In genomic region chr11:34620820-34621792, GRCh38 we compare ENCODE assay signal across 16 cellular contexts.
A peak's percentile ranks its signal among the peaks of the same experiment; 100 is the strongest.
DNase-seq lines count a peak whose midpoint lies in the region; ATAC-seq and TF ChIP-seq lines count a peak whose summit lies in the region.
"Had no signal": no experiment of that assay in that cellular context is flagged by ENCODE, and none has a peak within 500 bp of the region (broad histone marks: within the 10 kb centered on the region; RNA-seq: fewer than 3 reads in every experiment).

EHF (plus strand) TSS chr11:34621093; CDS start chr11:34642631, 21,538 bp downstream.

- peak within 1 kb of the TSS; percentile 99 for H3K27ac ChIP-seq in epithelial cell of prostate

- peak within 1 kb of the TSS; percentile 53 to 91 (median 76) for H3K27ac Mint-ChIP-seq in nephron
- H3K27ac Mint-ChIP-seq: activated CD8-positive, alpha-beta T cell treated with anti-CD3 and anti-CD28 coated beads for 36 hours; stimulated activated naive CD8-positive, alpha-beta T cell treated with anti-CD3 and anti-CD28 coated beads, Interleukin-15, amount 100 ng/mL, for 72 hours had no signal

- no peaks in the 10 kb centered on the region for H3K36me3 Mint-ChIP-seq in nephron (ENCODE audit: low read depth)

- no peaks in the 10 kb centered on the region for H3K4me1 Mint-ChIP-seq in nephron
- H3K4me1 Mint-ChIP-seq: stimulated activated naive CD8-positive, alpha-beta T cell treated with anti-CD3 and anti-CD28 coated beads, Interleukin-15, amount 100 ng/mL, for 72 hours had no signal

- no peak for TF ChIP-seq CTCF in nephron (IDR thresholded peaks at IDR 0.05; ENCODE audit: unreplicated experiment in 3 of 3)

- no peaks in the 10 kb centered on the region for H3K27me3 Mint-ChIP-seq in nephron (ENCODE audit: low read depth)

- DNase-seq in NCI-H510A treated with DMSO at 0.1 percent for 48 hours (lab: John Stamatoyannopoulos, UW) (peak; percentile 5), NCI-H510A (lab: John Stamatoyannopoulos, UW) (no peak), epithelial cell of prostate (ENCODE audit: low read depth, low spot score) (peak; percentile 95), 8988T (no peak), HUDEP-2 (lab: John Stamatoyannopoulos, UW; ENCODE audit: unreplicated experiment in 76 of 76) (no peak), AG08395 (ENCODE audit: low spot score) (no peak)
- DNase-seq: ACHN; activated CD8-positive, alpha-beta T cell treated with anti-CD3 and anti-CD28 coated beads for 36 hours; activated gamma-delta T cell treated with Interleukin-2 at 50 U/mL for 16 hours; central memory CD4-positive, alpha-beta T cell; H7; NCI-H187 treated with DMSO at 0.1 percent for 48 hours; stimulated activated naive CD8-positive, alpha-beta T cell treated with anti-CD3 and anti-CD28 coated beads, Interleukin-15, amount 100 ng/mL, for 72 hours had no signal

- no peak for ATAC-seq in HG03342 (IDR thresholded peaks at IDR 0.05; ENCODE audit: unreplicated experiment)
- ATAC-seq: activated CD8-positive, alpha-beta T cell treated with anti-CD3 and anti-CD28 coated beads for 36 hours; HepG2; stimulated activated naive CD8-positive, alpha-beta T cell treated with anti-CD3 and anti-CD28 coated beads, Interleukin-15, amount 100 ng/mL, for 72 hours had no signal

- H3K9me3 Mint-ChIP-seq in nephron = no peaks in the 10 kb centered on the region
- H3K9me3 Mint-ChIP-seq: activated CD8-positive, alpha-beta T cell treated with anti-CD3 and anti-CD28 coated beads for 36 hours; stimulated activated naive CD8-positive, alpha-beta T cell treated with anti-CD3 and anti-CD28 coated beads, Interleukin-15, amount 100 ng/mL, for 72 hours had no signal

- H3K4me3 Mint-ChIP-seq in nephron = peak within 1 kb of the TSS in 1 of 3 experiments; percentile 52
- H3K4me3 Mint-ChIP-seq: activated CD8-positive, alpha-beta T cell treated with anti-CD3 and anti-CD28 coated beads for 36 hours; stimulated activated naive CD8-positive, alpha-beta T cell treated with anti-CD3 and anti-CD28 coated beads, Interleukin-15, amount 100 ng/mL, for 72 hours had no signal

Comparison
In these comparisons a context has a peak if more than half of its experiments do, and no peak if none do; other contexts are left out.
1. DNase-seq: peak in NCI-H510A treated with DMSO at 0.1 percent for 48 hours (single experiment) and epithelial cell of prostate (single experiment); none in NCI-H510A (single experiment), 8988T (single experiment), HUDEP-2 (0 of 76) and AG08395 (single experiment).